In genomic region chr22:35421121-35421520, GRCh38 we compare ENCODE assay signal across 1 cellular context.
TF ChIP-seq lines count a peak whose summit lies in the region.

No MANE protein-coding gene starts in this region.

TF ChIP-seq in H1, 55 proteins besides CTCF, POLR2A, EP300 and RAD21:
- TF ChIP-seq TAF7 (optimal IDR thresholded peaks at IDR 0.05; ENCODE audit: borderline replicate concordance, low read depth, low read length) (no peak), POLR2AphosphoS5 (IDR thresholded peaks at IDR 0.05; ENCODE audit: low read depth, low read length) (peak; percentile 71), EZH2 (IDR thresholded peaks at IDR 0.05; ENCODE audit: low read depth, low read length, severe bottlenecking) (no peak), EGR1 (IDR thresholded peaks at IDR 0.05; ENCODE audit: borderline replicate concordance, low read depth, low read length) (no peak), BCL11A (IDR thresholded peaks at IDR 0.05; ENCODE audit: low read depth in 2 of 2, low read length in 2 of 2) (no peak)
